Comparison of ENCODE assay signal across 11 cellular contexts in the genomic region with DNA sequence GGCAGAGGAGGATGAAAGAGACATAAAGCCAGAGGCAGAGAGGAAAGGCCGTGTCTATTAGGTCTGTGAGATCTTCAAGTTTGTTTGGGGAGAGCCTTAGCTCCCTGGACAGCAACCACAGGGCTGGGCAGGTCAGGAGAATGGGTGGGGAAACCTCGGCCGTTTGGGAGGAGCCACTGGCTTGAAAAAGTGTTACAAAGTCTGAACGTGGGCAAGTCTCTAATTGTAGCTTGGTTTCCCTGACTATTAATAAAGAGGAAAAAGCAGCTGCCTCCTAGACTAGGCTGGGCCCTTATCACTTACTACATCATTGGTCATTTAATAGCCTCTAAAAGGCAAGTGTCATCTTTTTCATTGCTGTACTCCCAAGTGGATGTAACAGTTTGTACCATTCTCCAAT. TPM values are rescaled to one million over a fixed set of nuclear protein-coding genes. Genes with fewer than 3 reads are reported as not detected.
DNase-seq lines count a peak whose midpoint lies in the region; TF ChIP-seq lines count a peak whose summit lies in the region.
"Had no signal": no experiment of that assay in that cellular context is flagged by ENCODE, and none has a peak within 500 bp of the region (broad histone marks: within the 10 kb centered on the region; RNA-seq: fewer than 3 reads in every experiment).

A gene (minus strand): TSS at position 83 of the 400 bp plus-strand sequence. CDS start 145 bp downstream, outside the sequence.

- H3K36me3 Mint-ChIP-seq in progenitor cell of endocrine pancreas (ENCODE audit: insufficient read depth) = peaks cover 21% of the 10 kb centered on the region

- no peaks in the 10 kb centered on the region for H3K4me1 Mint-ChIP-seq in progenitor cell of endocrine pancreas (ENCODE audit: low read depth)

- TF ChIP-seq EP300 in esophagus muscularis mucosa (IDR thresholded peaks at IDR 0.05) = no peak

- H3K9me3 Mint-ChIP-seq in progenitor cell of endocrine pancreas (ENCODE audit: low read depth) = no peaks in the 10 kb centered on the region

- H3K27ac ChIP-seq in esophagus muscularis mucosa (replicated peaks in 1 of 4) = peak within 1 kb of the TSS in 3 of 4 donors; percentile 28 to 57 (median 43)

- in situ Hi-C loops in KBM-7 (cut with MboI; ENCODE audit: low pct_unique_long_range_greater_than_20kb, low sequenced_read_pairs) = no loop called here

- WGBS in esophagus muscularis mucosa = 38% methylated on average over 4 of the region's 4 CpGs
- WGBS in lower leg skin, 2 donors = 18 to 39% methylated on average over 4 of the region's 4 CpGs

- H3K36me3 ChIP-seq in esophagus muscularis mucosa = peaks cover 11 to 60% (median 42%) of the 10 kb centered on the region in 4 donors

- H3K4me3 ChIP-seq in esophagus muscularis mucosa = peak within 1 kb of the TSS; percentile 37 to 43 (median 38)
- no peak within 1 kb of the TSS for H3K4me3 ChIP-seq in lower leg skin (ENCODE audit: low read depth, poor library complexity, severe bottlenecking)

- intact Hi-C loops in esophagus muscularis mucosa (cut with DNase I) = no loop called here
- intact Hi-C loops in lower leg skin (cut with DNase I; ENCODE audit: low total_unique reads) = no loop called here

- TF ChIP-seq POLR2A in esophagus muscularis mucosa (IDR thresholded peaks at IDR 0.05; ENCODE audit: low read depth) = no peak
- no peak for TF ChIP-seq POLR2A in lower leg skin (IDR thresholded peaks at IDR 0.05)

- no peak for TF ChIP-seq CTCF in esophagus muscularis mucosa (IDR thresholded peaks at IDR 0.05)
- no peak for TF ChIP-seq CTCF in progenitor cell of endocrine pancreas (IDR thresholded peaks at IDR 0.05; ENCODE audit: unreplicated experiment)
- TF ChIP-seq CTCF in lower leg skin (IDR thresholded peaks at IDR 0.05) = no peak

- H3K27me3 Mint-ChIP-seq in progenitor cell of endocrine pancreas = no peaks in the 10 kb centered on the region

- no peaks in the 10 kb centered on the region for H3K27me3 ChIP-seq in esophagus muscularis mucosa

- no peak within 1 kb of the TSS for H3K4me3 Mint-ChIP-seq in progenitor cell of endocrine pancreas (ENCODE audit: low read depth)

- peak within 1 kb of the TSS; percentile 94 for H3K27ac Mint-ChIP-seq in progenitor cell of endocrine pancreas

- no peaks in the 10 kb centered on the region for H3K9me3 ChIP-seq in esophagus muscularis mucosa

- peaks cover 14 to 43% (median 32%) of the 10 kb centered on the region in 4 donors for H3K4me1 ChIP-seq in esophagus muscularis mucosa

- DNase-seq in AG20443 (ENCODE audit: low spot score) (peak; percentile 60), esophagus muscularis mucosa (ENCODE audit: extremely low spot score) (no peak), progenitor cell of endocrine pancreas (ENCODE audit: low spot score, unreplicated experiment) (no peak), KBM-7 (no peak), putamen (ENCODE audit: low spot score) (no peak), lower leg skin (ENCODE audit: low spot score in 2 of 2) (no peak)
- DNase-seq in NK-92 treated with Interleukin-12 subunit alpha and Interleukin-12 subunit beta, amount 100 ng/mL, for 24 hours (lab: John Stamatoyannopoulos, UW) = no peak
- DNase-seq: NCI-H345; SHP77; stimulated activated naive CD4-positive, alpha-beta T cell had no signal

TF ChIP-seq in PFSK-1, 5 proteins besides CTCF, POLR2A, EP300 and RAD21:
- TF ChIP-seq POLR2AphosphoS5 (IDR thresholded peaks at IDR 0.05; ENCODE audit: low read depth, low read length) (peak; percentile 13; the same call in 1 of the 2 replicates), FOXP2 (optimal IDR thresholded peaks at IDR 0.05; ENCODE audit: borderline replicate concordance, extremely low read depth, extremely low read length, insufficient read depth) (no peak)
- TF ChIP-seq, protein P1, sequence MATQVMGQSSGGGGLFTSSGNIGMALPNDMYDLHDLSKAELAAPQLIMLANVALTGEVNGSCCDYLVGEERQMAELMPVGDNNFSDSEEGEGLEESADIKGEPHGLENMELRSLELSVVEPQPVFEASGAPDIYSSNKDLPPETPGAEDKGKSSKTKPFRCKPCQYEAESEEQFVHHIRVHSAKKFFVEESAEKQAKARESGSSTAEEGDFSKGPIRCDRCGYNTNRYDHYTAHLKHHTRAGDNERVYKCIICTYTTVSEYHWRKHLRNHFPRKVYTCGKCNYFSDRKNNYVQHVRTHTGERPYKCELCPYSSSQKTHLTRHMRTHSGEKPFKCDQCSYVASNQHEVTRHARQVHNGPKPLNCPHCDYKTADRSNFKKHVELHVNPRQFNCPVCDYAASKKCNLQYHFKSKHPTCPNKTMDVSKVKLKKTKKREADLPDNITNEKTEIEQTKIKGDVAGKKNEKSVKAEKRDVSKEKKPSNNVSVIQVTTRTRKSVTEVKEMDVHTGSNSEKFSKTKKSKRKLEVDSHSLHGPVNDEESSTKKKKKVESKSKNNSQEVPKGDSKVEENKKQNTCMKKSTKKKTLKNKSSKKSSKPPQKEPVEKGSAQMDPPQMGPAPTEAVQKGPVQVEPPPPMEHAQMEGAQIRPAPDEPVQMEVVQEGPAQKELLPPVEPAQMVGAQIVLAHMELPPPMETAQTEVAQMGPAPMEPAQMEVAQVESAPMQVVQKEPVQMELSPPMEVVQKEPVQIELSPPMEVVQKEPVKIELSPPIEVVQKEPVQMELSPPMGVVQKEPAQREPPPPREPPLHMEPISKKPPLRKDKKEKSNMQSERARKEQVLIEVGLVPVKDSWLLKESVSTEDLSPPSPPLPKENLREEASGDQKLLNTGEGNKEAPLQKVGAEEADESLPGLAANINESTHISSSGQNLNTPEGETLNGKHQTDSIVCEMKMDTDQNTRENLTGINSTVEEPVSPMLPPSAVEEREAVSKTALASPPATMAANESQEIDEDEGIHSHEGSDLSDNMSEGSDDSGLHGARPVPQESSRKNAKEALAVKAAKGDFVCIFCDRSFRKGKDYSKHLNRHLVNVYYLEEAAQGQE (IDR thresholded peaks at IDR 0.05; ENCODE audit: insufficient read depth in 1 of 2, low read depth in 2 of 2, low read length in 2 of 2) = peak in 1 of 2 experiments; percentile 55; a peak in 1 of 4 replicates

RNA-seq across cellular contexts. Expression of the gene that starts here (rescaled TPM):
- polyA plus RNA-seq in PFSK-1 (2012; ENCODE audit: insufficient read length, low read depth) = 0.72 TPM
- total RNA-seq in esophagus muscularis mucosa (1 to 10 TPM in 1 of 4 donors, under 1 TPM in 3; 0.66 to 1.0 (median 0.90) TPM), progenitor cell of endocrine pancreas (5.8 and 6.1 TPM in 2 replicates), lower leg skin (1 to 10 TPM; 1.4 to 2.1 (median 1.7) TPM)
